ENCODE assay signal across 1 cellular context in genomic region chr9:83182071-83182470, GRCh38.
TF ChIP-seq lines count a peak whose summit lies in the region.

No MANE protein-coding gene starts in this region.

TF ChIP-seq in GM23338, 12 proteins besides CTCF, POLR2A, EP300 and RAD21 (continued from another document):
- no peak for TF ChIP-seq ZNF462 (CRISPR knock-in tag; IDR thresholded peaks at IDR 0.05)
- TF ChIP-seq REST (IDR thresholded peaks at IDR 0.05; ENCODE audit: unreplicated experiment): no peak
- TF ChIP-seq ETS1 (IDR thresholded peaks at IDR 0.05): no peak
- TF ChIP-seq STAT1 (IDR thresholded peaks at IDR 0.05; ENCODE audit: unreplicated experiment): no peak
- TF ChIP-seq EZH2phosphoT487 (IDR thresholded peaks at IDR 0.05; ENCODE audit: unreplicated experiment): no peak
